Comparison of ENCODE assay signal across 35 cellular contexts in the genomic region with DNA sequence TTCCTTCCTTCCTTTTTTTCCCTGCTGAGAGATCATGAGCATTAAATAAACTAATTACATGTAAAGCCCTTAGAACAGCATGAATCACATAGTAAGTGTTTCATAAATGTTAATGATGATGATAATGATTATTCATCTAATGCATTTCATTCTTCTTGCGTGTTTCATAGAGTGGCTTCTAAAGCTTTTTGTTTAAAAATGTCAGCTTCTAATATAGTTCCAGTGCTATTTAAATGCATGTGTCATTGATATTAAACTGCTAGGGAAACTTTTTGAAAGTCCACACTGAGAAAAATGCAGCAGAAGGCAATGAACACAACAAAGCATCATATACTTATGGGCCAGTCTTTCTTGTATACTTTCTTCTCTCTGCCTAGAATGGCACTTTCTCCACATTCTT.
"Had no signal": no experiment of that assay in that cellular context is flagged by ENCODE, and none has a peak within 500 bp of the region (broad histone marks: within the 10 kb centered on the region; RNA-seq: fewer than 3 reads in every experiment).

No MANE protein-coding gene starts in this region.

- H3K9me3 ChIP-seq: MG63 had no signal

- H3K36me3 ChIP-seq: MG63 had no signal

- DNase-seq: Karpas-422, Kasumi-1, MG63, MM.1S, MV-4-11, NCI-H1048, NCI-H1092, NCI-H1092 treated with DMSO at 0.1 percent for 48 hours, NCI-H1105, NCI-H1105 treated with DMSO at 0.1 percent for 48 hours, NCI-H1417, NCI-H1417 treated with DMSO at 0.1 percent for 48 hours, NCI-H1436, NCI-H1436 treated with DMSO at 0.1 percent for 48 hours, NCI-H146, NCI-H1694, NCI-H1694 treated with DMSO at 0.1 percent for 48 hours, NCI-H187, NCI-H187 treated with DMSO at 0.1 percent for 48 hours, NCI-H1930, NCI-H2029, NCI-H2029 treated with DMSO at 0.1 percent for 48 hours, NCI-H2081, NCI-H2081 treated with DMSO at 0.1 percent for 48 hours, NCI-H2107, NCI-H2171, NCI-H2171 treated with DMSO at 0.1 percent for 48 hours, NCI-H2227 treated with DMSO at 0.1 percent for 48 hours, NCI-H226, NCI-H345, NCI-H446, NCI-H446 treated with DMSO at 0.1 percent for 48 hours, NCI-H510A, NCI-H510A treated with DMSO at 0.1 percent for 48 hours, NCI-H524 had no signal

- H3K4me3 ChIP-seq: MG63 had no signal
